ENCODE assay signal across 15 cellular contexts in the genomic region with DNA sequence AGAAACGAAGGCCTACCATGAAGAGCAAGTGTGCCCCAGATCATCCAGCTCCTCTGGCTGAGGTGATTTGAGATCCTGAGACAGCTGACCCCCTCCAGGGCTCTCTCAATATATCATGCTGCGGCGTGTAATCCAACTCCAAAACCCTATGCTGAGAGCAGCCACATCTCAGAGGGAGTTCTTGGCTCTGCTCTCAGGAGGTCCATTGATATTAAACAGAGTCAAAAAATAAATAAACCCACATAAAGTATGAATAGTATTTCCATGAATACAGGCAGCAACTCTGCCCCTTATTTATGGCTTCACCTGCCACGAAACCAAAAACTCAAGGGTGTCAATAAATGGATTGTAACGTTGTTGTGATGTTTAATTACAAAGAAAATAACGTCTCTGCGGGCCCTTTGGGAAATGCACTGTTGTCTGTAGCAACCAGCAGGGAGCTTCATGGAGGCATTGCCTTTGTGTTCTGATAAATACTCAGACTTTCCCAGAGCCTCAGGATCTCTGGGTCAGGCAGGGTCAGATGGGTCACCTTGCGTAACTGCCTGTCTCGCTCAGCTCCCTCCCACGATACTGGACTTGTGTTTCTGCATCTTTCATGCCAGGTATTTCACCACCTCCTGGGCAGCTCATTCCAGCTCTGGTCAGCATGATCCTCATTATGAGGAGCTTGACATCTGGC.
DNase-seq lines count a peak whose midpoint lies in the region; ATAC-seq and TF ChIP-seq lines count a peak whose summit lies in the region.
"Had no signal": no experiment of that assay in that cellular context is flagged by ENCODE, and none has a peak within 500 bp of the region (broad histone marks: within the 10 kb centered on the region; RNA-seq: fewer than 3 reads in every experiment).

No MANE protein-coding gene starts in this region.

- peaks cover 6% of the 10 kb centered on the region for H3K9me3 Mint-ChIP-seq in mesothelial cell of epicardium

- H3K9me2 ChIP-seq in hepatocyte (replicated peaks; ENCODE audit: insufficient read depth), result no peaks in the 10 kb centered on the region

- H3K27ac ChIP-seq in right atrium auricular region, result no peak overlapping the region
- no peak overlapping the region for H3K27ac ChIP-seq in hepatocyte

- DNase-seq in Right ventricle myocardium inferior (ENCODE audit: missing footprints) (no peak), right atrium auricular region (ENCODE audit: low spot score) (no peak), astrocyte of the cerebellum (ENCODE audit: low read depth) (peak; percentile 11), left kidney (ENCODE audit: low read depth, low spot score) (peak; percentile 87), G401 (ENCODE audit: low spot score) (no peak), mesothelial cell of epicardium (ENCODE audit: low spot score in 2 of 2, unreplicated experiment in 2 of 2) (no peak), hepatocyte (ENCODE audit: low spot score) (no peak)
- DNase-seq: activated T-cell treated with anti-CD3 and anti-CD28 coated beads, Interleukin-2, amount 50 U/mL, for 1 hour; CD8-positive, alpha-beta memory T cell; effector memory CD4-positive, alpha-beta T cell; GDM1; midbrain; stimulated activated CD4-positive, alpha-beta T cell treated with anti-CD3 and anti-CD28 coated beads, Interleukin-12 subunit alpha, Interleukin-12 subunit beta, amount 100 ng/mL, for 4 hours had no signal

- in situ Hi-C loops in astrocyte of the cerebellum (cut with HindIII; ENCODE audit: low sequenced_read_pairs) (loop anchor here (5.0 kb wide), 1 partner anchor 35 kb away; no protein-coding TSS in a partner anchor), G401 (cut with HindIII; ENCODE audit: low sequenced_read_pairs) (no loop called here)

- peaks cover 7% of the 10 kb centered on the region for H3K36me3 ChIP-seq in right atrium auricular region
- no peaks in the 10 kb centered on the region for H3K36me3 ChIP-seq in hepatocyte (replicated peaks; ENCODE audit: insufficient read depth, low read depth)

- ATAC-seq in Right ventricle myocardium inferior (peak; percentile 30), HG03460 (IDR thresholded peaks at IDR 0.05; ENCODE audit: unreplicated experiment) (no peak)
- ATAC-seq: activated naive CD4-positive, alpha-beta T cell treated with anti-CD3 and anti-CD28 coated beads, Interleukin-2, amount 50 U/mL, for 72 hours had no signal

- peaks cover 0 to 13% of the 10 kb centered on the region in 2 donors for H3K4me1 ChIP-seq in right atrium auricular region
- no peaks in the 10 kb centered on the region for H3K4me1 ChIP-seq in hepatocyte (ENCODE audit: insufficient read depth)

- H2AFZ ChIP-seq in hepatocyte, result no peak overlapping the region

- no peak overlapping the region for H3K4me3 Mint-ChIP-seq in mesothelial cell of epicardium
- H3K4me3 Mint-ChIP-seq: CD8-positive, alpha-beta memory T cell had no signal

- H3K4me1 Mint-ChIP-seq in mesothelial cell of epicardium, result peaks cover 5% of the 10 kb centered on the region
- H3K4me1 Mint-ChIP-seq: CD8-positive, alpha-beta memory T cell had no signal

- WGBS in hepatocyte (ENCODE audit: low lambda C conversion rate, missing lambda C conversion rate), result 74% methylated on average over 10 of the region's 10 CpGs

- H3K9me3 ChIP-seq in right atrium auricular region, result no peaks in the 10 kb centered on the region
- H3K9me3 ChIP-seq in hepatocyte (ENCODE audit: low read depth), result no peaks in the 10 kb centered on the region

- no peaks in the 10 kb centered on the region for H3K27me3 Mint-ChIP-seq in mesothelial cell of epicardium (ENCODE audit: low read depth)

- no peaks in the 10 kb centered on the region for H4K20me1 ChIP-seq in hepatocyte (ENCODE audit: insufficient read depth, poor library complexity, severe bottlenecking)

- H3K27me3 ChIP-seq in right atrium auricular region (no peaks in the 10 kb centered on the region), hepatocyte (no peaks in the 10 kb centered on the region)

- intact Hi-C loops in Right ventricle myocardium inferior (cut with DNase I), result no loop called here

- H3K4me3 ChIP-seq in right atrium auricular region, result no peak overlapping the region
- H3K4me3 ChIP-seq in astrocyte of the cerebellum (ENCODE audit: low read depth, low read length), result no peak overlapping the region
- H3K4me3 ChIP-seq in hepatocyte, result no peak overlapping the region

- H3K27ac Mint-ChIP-seq in mesothelial cell of epicardium, result no peak overlapping the region
- H3K27ac Mint-ChIP-seq: activated naive CD4-positive, alpha-beta T cell treated with anti-CD3 and anti-CD28 coated beads, Interleukin-2, amount 50 U/mL, for 72 hours; CD8-positive, alpha-beta memory T cell had no signal

- H3K4me2 ChIP-seq in hepatocyte, result no peak overlapping the region

- H3K79me2 ChIP-seq in hepatocyte, result peaks cover 8% of the 10 kb centered on the region

- H3K36me3 Mint-ChIP-seq in mesothelial cell of epicardium, result peaks cover 3% of the 10 kb centered on the region
- H3K36me3 Mint-ChIP-seq: CD8-positive, alpha-beta memory T cell had no signal

- no peak for TF ChIP-seq CTCF in right atrium auricular region (IDR thresholded peaks at IDR 0.05)
- TF ChIP-seq CTCF in astrocyte of the cerebellum (IDR thresholded peaks at IDR 0.05; ENCODE audit: low read depth, low read length, missing control alignments), result no peak
- no peak for TF ChIP-seq CTCF in mesothelial cell of epicardium (IDR thresholded peaks at IDR 0.05; ENCODE audit: unreplicated experiment)
- no peak for TF ChIP-seq CTCF in hepatocyte (IDR thresholded peaks at IDR 0.05; ENCODE audit: poor library complexity)

Comparison
In these comparisons a context has a peak if more than half of its experiments do, and no peak if none do; other contexts are left out.
1. DNase-seq: peak in astrocyte of the cerebellum (single experiment) and left kidney (single experiment); none in Right ventricle myocardium inferior (single experiment), right atrium auricular region (single experiment), G401 (single experiment), mesothelial cell of epicardium (0 of 2) and hepatocyte (single experiment).